ENCODE assay signal across 8 cellular contexts in genomic region chr19:2950286-2951124, GRCh38. TPM values are rescaled to one million over a fixed set of nuclear protein-coding genes. Genes with fewer than 3 reads are reported as not detected.
DNase-seq lines count a peak whose midpoint lies in the region; ATAC-seq and TF ChIP-seq lines count a peak whose summit lies in the region.

No MANE protein-coding gene starts in this region.

- H3K27ac ChIP-seq in WERI-Rb-1, result peak overlapping the region; percentile 85
- H3K27ac ChIP-seq in mammary epithelial cell (ENCODE audit: insufficient read depth, low read depth, low read length), result peak overlapping the region; percentile 69

- no peaks in the 10 kb centered on the region; the same call in 1 of the 2 replicates for H3K36me3 ChIP-seq in WERI-Rb-1
- no peaks in the 10 kb centered on the region for H3K36me3 ChIP-seq in mammary epithelial cell (ENCODE audit: insufficient read depth, low read length)
- H3K36me3 ChIP-seq in skeletal muscle satellite cell (ENCODE audit: insufficient read depth, low read length), result no peaks in the 10 kb centered on the region

- CTCF ChIA-PET in AG04449 (lab: Yijun Ruan, JAX), result interaction anchor here (0.6 to 10.5 kb wide), 39 partner anchors 8 to 534 kb away, joined by 3 to 127 read pairs (median 5); partner anchors contain the start of genes TLE5 and TLE6
- CTCF ChIA-PET in mammary epithelial cell (lab: Charles Lee; ENCODE audit: low non-redundant PET), result interaction anchor here (0.6 to 1.2 kb wide), 8 partner anchors 27 to 302 kb away, joined by 3 to 39 read pairs (median 6); partner anchors contain the start of gene TLE6

- dilution Hi-C loops in mammary epithelial cell (cut with HindIII; ENCODE audit: low sequenced_read_pairs), result no loop called here

- H3K4me3 ChIP-seq in AG04449 (ENCODE audit: low read depth, low read length) (peak overlapping the region; percentile 94), WERI-Rb-1 (ENCODE audit: low read depth, low read length) (peak overlapping the region; percentile 90), mammary epithelial cell (replicated peaks in 1 of 3; ENCODE audit: insufficient read depth in 1 of 3, low read depth in 2 of 3, low read length in 3 of 3) (peak overlapping the region; percentile 71 to 76 (median 75)), iPS-18c (ENCODE audit: insufficient read depth, low read depth, low read length) (peak overlapping the region; percentile 100), skeletal muscle satellite cell (ENCODE audit: low read length) (peak overlapping the region; percentile 96)

- H4K20me1 ChIP-seq in mammary epithelial cell (ENCODE audit: insufficient read depth, low read length), result no peaks in the 10 kb centered on the region

- in situ Hi-C loops in mammary epithelial cell (cut with MboI; ENCODE audit: low sequenced_read_pairs in 2 of 2), result loop anchor here (10.0 to 25.0 kb wide), 3 partner anchors 154 to 537 kb away; partner anchors contain the start of genes SMIM24 (in 1 of the 2) and SMIM44 (in 1 of the 2)

- BruUV-seq in mammary epithelial cell (replicated peaks; lab: Mats Ljungman, UMichigan), result no TSS peak

- ATAC-seq in GM18873 (IDR thresholded peaks at IDR 0.05; ENCODE audit: low FRiP score, unreplicated experiment), result peak; percentile 97
- ATAC-seq in HG03135 (IDR thresholded peaks at IDR 0.05; ENCODE audit: unreplicated experiment), result peak; percentile 92

- TF ChIP-seq CTCF in AG04449 (IDR thresholded peaks at IDR 0.05; ENCODE audit: insufficient read depth, low read length, missing control alignments), result no peak
- no peak for TF ChIP-seq CTCF in WERI-Rb-1 (IDR thresholded peaks at IDR 0.05; ENCODE audit: low read depth, low read length)
- TF ChIP-seq CTCF in mammary epithelial cell (conservative IDR thresholded peaks at IDR 0.05 in 1 of 2, IDR thresholded peaks at IDR 0.05 in 1 of 2; ENCODE audit: extremely low read depth in 1 of 2, insufficient read depth in 1 of 2, low read depth in 1 of 2, low read length in 2 of 2), result no peak

- peak overlapping the region; percentile 82 for H3K9ac ChIP-seq in mammary epithelial cell (ENCODE audit: insufficient read depth, low read length)
- H3K9ac ChIP-seq in skeletal muscle satellite cell (ENCODE audit: low read depth, low read length), result peak overlapping the region; percentile 97

- peak overlapping the region; percentile 85 for H2AFZ ChIP-seq in mammary epithelial cell (ENCODE audit: low read depth, low read length)

- POLR2A ChIA-PET in AG04449 (lab: Yijun Ruan, JAX), result interaction anchor here (0.6 to 1.3 kb wide), 12 partner anchors 9 to 234 kb away, joined by 3 to 5 read pairs (median 4); no protein-coding TSS in a partner anchor

- H3K4me2 ChIP-seq in mammary epithelial cell (ENCODE audit: insufficient read depth, low read depth, low read length), result peak overlapping the region; percentile 97
- peak overlapping the region; percentile 92 for H3K4me2 ChIP-seq in skeletal muscle satellite cell (ENCODE audit: low read length)

- peaks cover 16% of the 10 kb centered on the region for H3K79me2 ChIP-seq in mammary epithelial cell (ENCODE audit: insufficient read depth, low read length)

- intact Hi-C loops in mammary epithelial cell (cut with micrococcal nuclease), result loop anchor here (1.0 to 5.0 kb wide), 4 partner anchors 154 to 522 kb away; no protein-coding TSS in a partner anchor

- 1% methylated on average over 40 of the region's 53 CpGs for WGBS in mammary epithelial cell (ENCODE audit: low coverage, missing lambda C conversion rate)

- H3K27me3 ChIP-seq in WERI-Rb-1 (ENCODE audit: insufficient read depth, low read depth, severe bottlenecking), result no peaks in the 10 kb centered on the region
- no peaks in the 10 kb centered on the region for H3K27me3 ChIP-seq in mammary epithelial cell (ENCODE audit: insufficient read depth, low read length)
- H3K27me3 ChIP-seq in skeletal muscle satellite cell (ENCODE audit: control insufficient read depth, insufficient read depth, low read length), result no peaks in the 10 kb centered on the region

- no peaks in the 10 kb centered on the region for H3K9me3 ChIP-seq in WERI-Rb-1 (ENCODE audit: severe bottlenecking)
- no peaks in the 10 kb centered on the region for H3K9me3 ChIP-seq in mammary epithelial cell (replicated peaks; ENCODE audit: insufficient read depth, low read length)
- H3K9me3 ChIP-seq in iPS-18c (ENCODE audit: control insufficient read depth, insufficient read depth, low read length), result no peaks in the 10 kb centered on the region
- no peaks in the 10 kb centered on the region for H3K9me3 ChIP-seq in skeletal muscle satellite cell (replicated peaks; ENCODE audit: low read length)

- H3K4me1 ChIP-seq in mammary epithelial cell (ENCODE audit: insufficient read depth, low read length), result peaks cover 6% of the 10 kb centered on the region
- peaks cover 8% of the 10 kb centered on the region for H3K4me1 ChIP-seq in skeletal muscle satellite cell (ENCODE audit: control insufficient read depth, insufficient read depth, low read length)

- DNase-seq in AG04449 (ENCODE audit: low read depth, low spot score) (peak; percentile 95), NCI-H2196 (lab: John Stamatoyannopoulos, UW; ENCODE audit: unreplicated experiment) (peak; percentile 98), WERI-Rb-1 (peak; percentile 100), mammary epithelial cell (peak; percentile 98)

RNA-seq across cellular contexts. Expression of gene ZNF77, which starts 5.7 kb away (rescaled TPM):
- total RNA-seq in mammary epithelial cell, result 1 to 10 TPM; 5.5 to 5.7 TPM
- 4.1 TPM for polyA plus RNA-seq in mammary epithelial cell
- polyA minus RNA-seq in mammary epithelial cell, result 4.2 TPM
- 3.1 and 5.1 TPM in 2 replicates for total RNA-seq in skeletal muscle satellite cell (2012; rRNA removed)

RNA-seq across cellular contexts. Expression of gene TLE6, which starts 26.9 kb away (rescaled TPM):
- total RNA-seq in mammary epithelial cell, result 1 to 10 TPM in 1 of 2 donors, under 1 TPM in 1; 0.33 to 1.6 TPM
- polyA plus RNA-seq in mammary epithelial cell, result 0.91 TPM
- not detected for polyA minus RNA-seq in mammary epithelial cell
- total RNA-seq in skeletal muscle satellite cell (2012; rRNA removed), result 0.44 and 0.76 TPM in 2 replicates

RNA-seq across cellular contexts. Expression of gene ZNF57, which starts 49.8 kb away (rescaled TPM):
- 10 to 100 TPM in 1 of 2 donors, 1 to 10 TPM in 1; 7.7 to 12.0 TPM for total RNA-seq in mammary epithelial cell
- 7.0 TPM for polyA plus RNA-seq in mammary epithelial cell
- polyA minus RNA-seq in mammary epithelial cell, result 17.8 TPM
- 5.0 and 5.1 TPM in 2 replicates for total RNA-seq in skeletal muscle satellite cell (2012; rRNA removed)

Comparison
In these comparisons a context has a peak if more than half of its experiments do, and no peak if none do; other contexts are left out.
1. Peak in every context shown above with its lines: DNase-seq, ATAC-seq, H3K4me3 ChIP-seq and H3K27ac ChIP-seq.